In genomic region chrX:120244735-120245498, GRCh38 we compare ENCODE assay signal across 8 cellular contexts. TPM values are rescaled to one million over a fixed set of nuclear protein-coding genes. Genes with fewer than 3 reads are reported as not detected.
A peak's percentile ranks its signal among the peaks of the same experiment; 100 is the strongest.
DNase-seq lines count a peak whose midpoint lies in the region; ATAC-seq and TF ChIP-seq lines count a peak whose summit lies in the region.

No MANE protein-coding gene starts in this region.

- H3K4me3 Mint-ChIP-seq in activated CD4-positive, alpha-beta T cell treated with anti-CD3 and anti-CD28 coated beads for 36 hours: peak overlapping the region; percentile 82

- CTCF ChIA-PET in activated CD4-positive, alpha-beta T cell treated with anti-CD3 and anti-CD28 coated beads for 36 hours (lab: Charles Lee): no interaction called here

- ATAC-seq in GM19023 (IDR thresholded peaks at IDR 0.05; ENCODE audit: unreplicated experiment) (peak; percentile 80), HG03280 (IDR thresholded peaks at IDR 0.05; ENCODE audit: unreplicated experiment) (peak; percentile 83), left lobe of liver (peak; percentile 94)
- peak; percentile 84 for ATAC-seq in activated CD4-positive, alpha-beta T cell treated with anti-CD3 and anti-CD28 coated beads for 36 hours

- no peak for TF ChIP-seq CTCF in AG09309 (IDR thresholded peaks at IDR 0.05; ENCODE audit: control insufficient read depth, insufficient read depth, low read depth, low read length, missing control alignments)
- TF ChIP-seq CTCF in coronary artery (IDR thresholded peaks at IDR 0.05): no peak

- H3K4me1 Mint-ChIP-seq in activated CD4-positive, alpha-beta T cell treated with anti-CD3 and anti-CD28 coated beads for 36 hours: peaks cover 24% of the 10 kb centered on the region

- no peaks in the 10 kb centered on the region for H3K36me3 Mint-ChIP-seq in activated CD4-positive, alpha-beta T cell treated with anti-CD3 and anti-CD28 coated beads for 36 hours (ENCODE audit: low read depth)

- H3K27ac Mint-ChIP-seq in activated CD4-positive, alpha-beta T cell treated with anti-CD3 and anti-CD28 coated beads for 36 hours: peak overlapping the region; percentile 92

- intact Hi-C loops in activated CD4-positive, alpha-beta T cell treated with anti-CD3 and anti-CD28 coated beads for 36 hours (cut with DNase I, micrococcal nuclease): loop anchor here in 1 of 2 experiments (1.0 to 10.0 kb wide), 2 partner anchors 302 to 490 kb away; partner anchors contain the start of genes NKAP and SOWAHD

- peak overlapping the region; percentile 57 to 90 for H3K27ac ChIP-seq in coronary artery

- POLR2A ChIA-PET in activated CD4-positive, alpha-beta T cell treated with anti-CD3 and anti-CD28 coated beads for 36 hours (lab: Charles Lee): interaction anchor here (0.6 kb wide), 1 partner anchor 451 kb away, joined by 4 read pairs; no protein-coding TSS in a partner anchor

- H3K27me3 Mint-ChIP-seq in activated CD4-positive, alpha-beta T cell treated with anti-CD3 and anti-CD28 coated beads for 36 hours: no peaks in the 10 kb centered on the region

- H3K4me3 ChIP-seq in AG09309 (ENCODE audit: control insufficient read depth, low read depth, low read length) (peak overlapping the region; percentile 67), coronary artery (peak overlapping the region; percentile 73)

- peak; percentile 39 for DNase-seq in AG09309 (ENCODE audit: low read depth)
- DNase-seq in NCI-H2227 treated with DMSO at 0.1 percent for 48 hours (lab: John Stamatoyannopoulos, UW): peak; percentile 86
- DNase-seq in activated CD4-positive, alpha-beta T cell treated with anti-CD3 and anti-CD28 coated beads for 36 hours: peak; percentile 74
- peak; percentile 86 for DNase-seq in coronary artery (ENCODE audit: low spot score)
- peak; percentile 77 for DNase-seq in left lobe of liver (ENCODE audit: low spot score)
- DNase-seq in stimulated activated CD4-positive, alpha-beta T cell treated with anti-CD3 and anti-CD28 coated beads, Interleukin-2, amount 100 ng/mL, for 24 hours: peak; percentile 50 to 55

- H3K9me3 Mint-ChIP-seq in activated CD4-positive, alpha-beta T cell treated with anti-CD3 and anti-CD28 coated beads for 36 hours (ENCODE audit: low read depth): no peaks in the 10 kb centered on the region

RNA-seq across cellular contexts. Expression of gene ZBTB33, which starts 5.7 kb away (rescaled TPM):
- 10 to 100 TPM; 14.5 to 14.6 TPM for total RNA-seq in activated CD4-positive, alpha-beta T cell treated with anti-CD3 and anti-CD28 coated beads for 36 hours
- 7.8 TPM for total RNA-seq in left lobe of liver

Comparison
In these comparisons a context has a peak if more than half of its experiments do, and no peak if none do; other contexts are left out.
1. Peak in every context shown above with its lines: DNase-seq, ATAC-seq, H3K4me3 ChIP-seq and H3K27ac ChIP-seq.